In the genomic region with DNA sequence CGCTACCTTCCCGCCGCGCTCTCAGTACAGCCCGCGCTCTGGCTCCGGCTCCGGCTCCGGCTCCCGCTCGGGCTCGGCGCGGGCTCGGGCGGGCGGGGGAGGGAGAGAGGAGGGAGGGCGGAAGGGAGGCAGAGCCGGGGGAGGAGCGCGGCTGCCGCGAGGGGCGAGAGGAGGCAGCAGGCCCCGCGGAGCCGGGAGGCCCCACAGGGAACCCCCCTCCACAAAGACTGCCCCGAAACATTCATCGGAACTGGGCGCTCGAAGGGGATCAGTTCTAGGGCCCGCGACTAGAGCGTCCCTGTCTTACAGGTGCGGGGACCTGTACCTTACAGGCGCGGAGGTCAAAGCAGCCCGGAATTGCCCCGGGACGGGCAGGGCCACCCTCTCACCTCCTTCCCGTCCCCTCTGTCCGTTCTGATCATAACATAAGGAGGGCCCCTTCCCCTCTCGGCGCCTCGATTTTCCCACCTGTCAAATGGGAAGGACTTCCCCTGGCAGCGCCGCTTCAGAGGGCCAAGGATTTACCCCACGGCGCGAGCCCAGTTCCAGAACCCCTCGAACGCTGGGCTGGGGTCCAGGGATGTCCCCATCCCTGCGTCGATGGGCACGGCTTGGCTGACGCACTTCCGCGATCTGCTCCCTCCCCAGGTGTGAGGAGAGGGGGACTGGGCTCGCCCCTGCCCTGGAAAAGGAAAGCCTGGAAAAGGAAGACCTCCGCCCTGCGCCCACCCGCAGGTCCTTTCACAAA, we compare ENCODE assay signal across 9 cellular contexts. TPM values are rescaled to one million over a fixed set of nuclear protein-coding genes. Genes with fewer than 3 reads are reported as not detected.
DNase-seq lines count a peak whose midpoint lies in the region; ATAC-seq and TF ChIP-seq lines count a peak whose summit lies in the region.
"Had no signal": no experiment of that assay in that cellular context is flagged by ENCODE, and none has a peak within 500 bp of the region (broad histone marks: within the 10 kb centered on the region; RNA-seq: fewer than 3 reads in every experiment).

A gene (minus strand): TSS at position 40 of the 748 bp plus-strand sequence. CDS start 407 bp downstream, outside the sequence.

- no peaks in the 10 kb centered on the region for H3K9me3 Mint-ChIP-seq in neural crest cell

- 7 to 12% methylated on average over 10 to 43 of the region's 62 CpGs for WGBS in upper lobe of left lung, 2 donors

- H3K36me3 ChIP-seq in H7 (replicated peaks; ENCODE audit: control insufficient read depth, insufficient read depth, low read length) (no peaks in the 10 kb centered on the region), upper lobe of left lung (no peaks in the 10 kb centered on the region)
- no peaks in the 10 kb centered on the region for H3K36me3 ChIP-seq in effector memory CD4-positive, alpha-beta T cell (ENCODE audit: control insufficient read depth, insufficient read depth, low read length)

- no peaks in the 10 kb centered on the region for H3K36me3 Mint-ChIP-seq in neural crest cell (ENCODE audit: low read depth)

- in situ Hi-C loops in ACHN (cut with HindIII; ENCODE audit: low pct_ligation_motif_present, low pct_unique_long_range_greater_than_20kb, low sequenced_read_pairs), result no loop called here

- TF ChIP-seq EP300 in upper lobe of left lung (IDR thresholded peaks at IDR 0.05), result no peak

- peaks cover 77% of the 10 kb centered on the region for H3K27me3 ChIP-seq in H7 (ENCODE audit: control insufficient read depth, insufficient read depth, low read length)
- peaks cover 37% of the 10 kb centered on the region for H3K27me3 ChIP-seq in effector memory CD4-positive, alpha-beta T cell (replicated peaks; ENCODE audit: control insufficient read depth, insufficient read depth, low read length, poor library complexity, severe bottlenecking)
- peaks cover 0 to 69% (median 57%) of the 10 kb centered on the region in 4 donors for H3K27me3 ChIP-seq in upper lobe of left lung

- H3K27ac ChIP-seq in effector memory CD4-positive, alpha-beta T cell (ENCODE audit: insufficient read depth, low read length, poor library complexity, severe bottlenecking), result no peak within 1 kb of the TSS
- H3K27ac ChIP-seq in upper lobe of left lung, result no peak within 1 kb of the TSS

- peaks cover 32% of the 10 kb centered on the region for H3K4me1 ChIP-seq in effector memory CD4-positive, alpha-beta T cell (ENCODE audit: control insufficient read depth, insufficient read depth, low read length, poor library complexity, severe bottlenecking)
- peaks cover 43 to 58% (median 48%) of the 10 kb centered on the region in 4 donors for H3K4me1 ChIP-seq in upper lobe of left lung

- ATAC-seq in upper lobe of left lung (ENCODE audit: low FRiP score in 2 of 2) (peak in 1 of 2 donors; percentile 43), GM19328 (IDR thresholded peaks at IDR 0.05; ENCODE audit: unreplicated experiment) (no peak), HG02885 (IDR thresholded peaks at IDR 0.05; ENCODE audit: poor library complexity, unreplicated experiment) (no peak)

- H3K4me3 ChIP-seq in H7 (ENCODE audit: insufficient read depth, low read depth, low read length) (peak within 1 kb of the TSS; percentile 54), upper lobe of left lung (peak within 1 kb of the TSS in 3 of 4 donors; percentile 37 to 48 (median 47))
- peak within 1 kb of the TSS; percentile 22 for H3K4me3 ChIP-seq in effector memory CD4-positive, alpha-beta T cell (ENCODE audit: insufficient read depth, low read depth, low read length, poor library complexity, severe bottlenecking)

- H3K4me1 Mint-ChIP-seq in neural crest cell, result peaks cover 3% of the 10 kb centered on the region

- TF ChIP-seq CTCF in neural crest cell (conservative IDR thresholded peaks at IDR 0.05), result no peak
- no peak for TF ChIP-seq CTCF in upper lobe of left lung (IDR thresholded peaks at IDR 0.05)

- H3K27ac Mint-ChIP-seq in neural crest cell (ENCODE audit: unreplicated experiment), result no peak within 1 kb of the TSS

- DNase-seq in ACHN (peak; percentile 57), H7 (peak; percentile 82), neural crest cell (ENCODE audit: low read depth, low spot score) (no peak), upper lobe of left lung (peak in 1 of 2 donors; percentile 92)
- DNase-seq in activated CD4-positive, alpha-beta T cell treated with anti-CD3 and anti-CD28 coated beads, Interleukin-2, amount 50 U/mL, for 4 hours, result peak; percentile 59 to 63
- peak; percentile 33 to 45 (median 39) for DNase-seq in effector memory CD4-positive, alpha-beta T cell

- TF ChIP-seq POLR2A in upper lobe of left lung (IDR thresholded peaks at IDR 0.05), result no peak

- H3K9me3 ChIP-seq in effector memory CD4-positive, alpha-beta T cell (ENCODE audit: control insufficient read depth, low read length), result no peaks in the 10 kb centered on the region
- no peaks in the 10 kb centered on the region for H3K9me3 ChIP-seq in upper lobe of left lung

- H3K4me3 Mint-ChIP-seq in neural crest cell, result peak within 1 kb of the TSS; percentile 80

- H3K27me3 Mint-ChIP-seq in neural crest cell (ENCODE audit: low read depth), result peaks cover 83% of the 10 kb centered on the region

RNA-seq across cellular contexts. Expression of the gene that starts here (rescaled TPM):
- 3.2 TPM in 2 replicates for total RNA-seq in H7 (2014; rRNA removed; shearing (Covaris generic))
- total RNA-seq in neural crest cell (0.19 TPM in 1 of 2 replicates, not detected in the other), upper lobe of left lung (under 1 TPM in 1 of 6 donors, not detected in 5; 0.17 TPM)
- total RNA-seq: bronchial epithelial cell had no signal
